Comparison of ENCODE assay signal across 12 cellular contexts in the genomic region with DNA sequence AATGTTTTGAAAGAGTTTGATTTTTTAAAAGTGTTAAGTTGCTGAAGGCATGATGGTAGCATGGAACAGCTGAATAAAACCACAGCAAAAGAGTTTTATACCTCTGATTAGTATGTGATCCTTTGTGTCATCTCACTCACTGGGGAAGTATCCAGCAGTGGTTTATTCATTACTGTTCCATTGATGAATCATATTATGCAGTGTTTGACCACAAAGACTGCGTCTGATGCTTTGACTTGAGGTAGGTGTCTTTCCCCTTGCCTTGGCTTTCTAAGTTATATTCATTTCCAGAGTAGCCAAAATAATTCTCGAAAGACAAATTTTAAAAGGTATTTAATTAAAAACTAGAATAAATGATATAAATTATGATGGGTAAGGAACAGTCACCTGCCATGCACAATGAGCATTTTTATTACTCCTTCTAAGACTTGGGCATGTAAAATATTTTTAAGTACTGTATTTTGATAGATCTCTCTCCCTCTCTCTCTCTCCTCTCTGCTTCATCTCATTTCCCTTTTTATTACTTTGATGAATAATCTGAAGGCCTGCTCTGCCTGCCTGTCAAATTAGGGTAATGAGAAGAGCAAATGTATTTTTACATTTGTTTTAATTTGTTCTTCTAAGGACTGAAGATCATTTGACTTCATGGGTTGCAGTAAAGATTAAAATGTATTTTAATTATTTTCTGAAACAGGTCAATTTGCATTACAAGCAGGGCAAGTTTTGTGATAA.
A peak's percentile ranks its signal among the peaks of the same experiment; 100 is the strongest.
DNase-seq lines count a peak whose midpoint lies in the region; ATAC-seq and TF ChIP-seq lines count a peak whose summit lies in the region.
"Had no signal": no experiment of that assay in that cellular context is flagged by ENCODE, and none has a peak within 500 bp of the region (broad histone marks: within the 10 kb centered on the region; RNA-seq: fewer than 3 reads in every experiment).

No MANE protein-coding gene starts in this region.

- no peak overlapping the region for H3K4me3 Mint-ChIP-seq in activated CD8-positive, alpha-beta memory T cell treated with anti-CD3 and anti-CD28 coated beads, Interleukin-2, amount 10 ng/mL, durations not matched to agents 7 days and 5 days
- H3K4me3 Mint-ChIP-seq: B cell had no signal

- no peak for TF ChIP-seq CTCF in RWPE2 (IDR thresholded peaks at IDR 0.05; ENCODE audit: poor library complexity, severe bottlenecking)

- H3K4me1 ChIP-seq in RWPE2 (ENCODE audit: insufficient read depth, poor library complexity, severe bottlenecking): peaks cover 9% of the 10 kb centered on the region
- H3K4me1 ChIP-seq: body of pancreas had no signal

- H3K36me3 Mint-ChIP-seq in activated CD8-positive, alpha-beta memory T cell treated with anti-CD3 and anti-CD28 coated beads, Interleukin-2, amount 10 ng/mL, durations not matched to agents 7 days and 5 days: no peaks in the 10 kb centered on the region

- H3K36me3 ChIP-seq in RWPE2 (ENCODE audit: low read depth): no peaks in the 10 kb centered on the region

- no peak overlapping the region for H3K27ac Mint-ChIP-seq in activated CD8-positive, alpha-beta memory T cell treated with anti-CD3 and anti-CD28 coated beads, Interleukin-2, amount 10 ng/mL, durations not matched to agents 7 days and 5 days
- H3K27ac Mint-ChIP-seq: B cell had no signal

- H3K27me3 Mint-ChIP-seq in activated CD8-positive, alpha-beta memory T cell treated with anti-CD3 and anti-CD28 coated beads, Interleukin-2, amount 10 ng/mL, durations not matched to agents 7 days and 5 days: no peaks in the 10 kb centered on the region
- H3K27me3 Mint-ChIP-seq: B cell had no signal

- no peak overlapping the region for H3K27ac ChIP-seq in RWPE2 (ENCODE audit: poor library complexity, severe bottlenecking)
- H3K27ac ChIP-seq: body of pancreas had no signal

- H3K9me3 ChIP-seq in RWPE2 (ENCODE audit: severe bottlenecking): no peaks in the 10 kb centered on the region
- H3K9me3 ChIP-seq: body of pancreas had no signal

- ATAC-seq in activated CD8-positive, alpha-beta memory T cell treated with anti-CD3 and anti-CD28 coated beads, Interleukin-2, amount 10 ng/mL, durations not matched to agents 7 days and 5 days: peak; percentile 39
- ATAC-seq in HG02884 (IDR thresholded peaks at IDR 0.05; ENCODE audit: unreplicated experiment) (peak; percentile 92), RWPE2 (ENCODE audit: low read depth) (peak; percentile 96)
- ATAC-seq: body of pancreas had no signal

- H3K9me3 Mint-ChIP-seq in activated CD8-positive, alpha-beta memory T cell treated with anti-CD3 and anti-CD28 coated beads, Interleukin-2, amount 10 ng/mL, durations not matched to agents 7 days and 5 days (ENCODE audit: low read depth): no peaks in the 10 kb centered on the region

- no peak for DNase-seq in activated CD8-positive, alpha-beta memory T cell treated with anti-CD3 and anti-CD28 coated beads, Interleukin-2, amount 10 ng/mL, durations not matched to agents 7 days and 5 days
- no peak for DNase-seq in activated CD8-positive, alpha-beta memory T cell treated with anti-CD3 and anti-CD28 coated beads for 24 hours
- DNase-seq in RWPE2 (ENCODE audit: low spot score) (no peak), superior temporal gyrus (ENCODE audit: extremely low spot score) (peak; percentile 39), NCI-H2081 treated with DMSO at 0.1 percent for 48 hours (lab: John Stamatoyannopoulos, UW) (no peak), NCI-H510A (lab: John Stamatoyannopoulos, UW) (no peak), cerebellar cortex (ENCODE audit: low spot score) (no peak)
- DNase-seq: body of pancreas, NCI-H774, posterior cingulate gyrus had no signal

- no peak overlapping the region for H3K4me3 ChIP-seq in RWPE2 (ENCODE audit: severe bottlenecking)
- H3K4me3 ChIP-seq: body of pancreas had no signal

- H3K27me3 ChIP-seq in RWPE2 (ENCODE audit: insufficient read depth, poor library complexity, severe bottlenecking): no peaks in the 10 kb centered on the region
- H3K27me3 ChIP-seq: body of pancreas had no signal

- CTCF ChIA-PET in activated CD8-positive, alpha-beta memory T cell treated with anti-CD3 and anti-CD28 coated beads, Interleukin-2, amount 10 ng/mL, durations not matched to agents 7 days and 5 days (lab: Charles Lee): no interaction called here

- no peaks in the 10 kb centered on the region for H3K4me1 Mint-ChIP-seq in activated CD8-positive, alpha-beta memory T cell treated with anti-CD3 and anti-CD28 coated beads, Interleukin-2, amount 10 ng/mL, durations not matched to agents 7 days and 5 days

Comparison
In these comparisons a context has a peak if more than half of its experiments do, and no peak if none do; other contexts are left out.
1. ATAC-seq: peak in every context shown above with its lines; median percentile 96 in RWPE2; 92 in HG02884; 39 in activated CD8-positive, alpha-beta memory T cell treated with anti-CD3 and anti-CD28 coated beads, Interleukin-2, amount 10 ng/mL, durations not matched to agents 7 days and 5 days.